ENCODE assay signal across 15 cellular contexts in the genomic region with DNA sequence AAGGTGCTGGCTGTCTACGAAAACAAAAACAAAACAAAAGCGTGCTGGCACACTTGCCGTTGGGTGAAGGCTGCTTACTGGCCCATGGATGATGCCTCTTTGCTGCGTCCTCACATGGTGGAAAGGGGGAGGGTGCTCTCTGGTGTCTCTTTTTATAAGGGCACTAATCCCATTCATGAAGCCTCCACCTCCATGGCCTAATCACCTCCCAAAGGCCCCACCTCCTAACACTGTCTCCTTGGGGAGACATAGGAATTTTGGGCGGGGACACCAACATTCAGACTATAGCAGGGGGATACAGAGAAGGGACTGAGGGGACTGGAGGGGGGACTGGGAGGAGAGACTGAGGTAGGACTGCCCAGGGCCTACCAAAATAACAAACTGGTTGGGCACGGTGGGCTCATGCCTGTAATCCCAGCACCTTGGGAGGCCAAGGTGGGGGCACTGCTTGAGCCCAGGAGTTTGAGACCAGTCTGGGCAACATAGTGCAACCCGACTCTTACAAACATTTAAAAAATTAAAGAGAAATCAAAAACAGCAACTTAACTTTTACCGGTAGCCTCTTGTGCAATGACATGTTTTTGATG. TPM values are rescaled to one million over a fixed set of nuclear protein-coding genes. Genes with fewer than 3 reads are reported as not detected.
DNase-seq lines count a peak whose midpoint lies in the region; ATAC-seq and TF ChIP-seq lines count a peak whose summit lies in the region.
"Had no signal": no experiment of that assay in that cellular context is flagged by ENCODE, and none has a peak within 500 bp of the region (broad histone marks: within the 10 kb centered on the region; RNA-seq: fewer than 3 reads in every experiment).

No MANE protein-coding gene starts in this region.

- no peaks in the 10 kb centered on the region for H3K36me3 Mint-ChIP-seq in chondrocyte (ENCODE audit: low read depth)
- H3K36me3 Mint-ChIP-seq: CD8-positive, alpha-beta T cell had no signal

- no peak overlapping the region for H3K27ac Mint-ChIP-seq in chondrocyte (ENCODE audit: unreplicated experiment)
- H3K27ac Mint-ChIP-seq: B cell; CD14-positive monocyte; CD8-positive, alpha-beta T cell had no signal

- no peak overlapping the region for H3K27ac ChIP-seq in BLaER1 treated with 17β-estradiol and CSF1 and Interleukin-3, amounts not matched to agents 10 nM and 100 nM
- no peak overlapping the region for H3K27ac ChIP-seq in ovary

- TF ChIP-seq CTCF in GM13976 (IDR thresholded peaks at IDR 0.05; ENCODE audit: borderline replicate concordance, control extremely low read depth, extremely low read depth, insufficient read depth, missing control alignments) (peak; percentile 5), chondrocyte (IDR thresholded peaks at IDR 0.05) (no peak), ovary (IDR thresholded peaks at IDR 0.05) (no peak)

- H3K27me3 ChIP-seq in BLaER1 treated with 17β-estradiol and CSF1 and Interleukin-3, amounts not matched to agents 10 nM and 100 nM, result no peaks in the 10 kb centered on the region
- no peaks in the 10 kb centered on the region for H3K27me3 ChIP-seq in ovary

- intact Hi-C loops in posterior vena cava (cut with DNase I), result no loop called here
- intact Hi-C loops in ovary (cut with DNase I), result no loop called here

- no peak for TF ChIP-seq POLR2A in ovary (IDR thresholded peaks at IDR 0.05)

- 81 to 85% (median 81%) methylated on average over 8 of the region's 8 CpGs for WGBS in ovary, 3 donors

- H3K9me3 ChIP-seq in BLaER1 treated with 17β-estradiol and CSF1 and Interleukin-3, amounts not matched to agents 10 nM and 100 nM (replicated peaks in 1 of 11), result no peaks in the 10 kb centered on the region
- H3K9me3 ChIP-seq in ovary, result no peaks in the 10 kb centered on the region

- ATAC-seq in GM19035 (IDR thresholded peaks at IDR 0.05; ENCODE audit: unreplicated experiment), result no peak
- ATAC-seq: CD8-positive, alpha-beta T cell; K562 had no signal

- H4K20me1 ChIP-seq in BLaER1 treated with 17β-estradiol and CSF1 and Interleukin-3, amounts not matched to agents 10 nM and 100 nM, result no peaks in the 10 kb centered on the region; a peak in 1 of 22 replicates

- in situ Hi-C loops in GM13976 (cut with MboI; ENCODE audit: low sequenced_read_pairs, unreplicated experiment), result no loop called here

- H3K36me3 ChIP-seq in BLaER1 treated with 17β-estradiol and CSF1 and Interleukin-3, amounts not matched to agents 10 nM and 100 nM, result peaks cover 0 to 3% (median 0%) of the 10 kb centered on the region in 11 experiments; a peak in 1 of 22 replicates
- H3K36me3 ChIP-seq in ovary, result no peaks in the 10 kb centered on the region

- H3K27me3 Mint-ChIP-seq in chondrocyte (ENCODE audit: low read depth), result no peaks in the 10 kb centered on the region
- H3K27me3 Mint-ChIP-seq: B cell had no signal

- TF ChIP-seq EP300 in ovary (IDR thresholded peaks at IDR 0.05), result no peak

- DNase-seq in GM13976 (ENCODE audit: low spot score) (no peak), chondrocyte (ENCODE audit: low spot score) (peak; percentile 21), posterior vena cava (ENCODE audit: low spot score) (peak; percentile 51), ovary (no peak), NCI-H2029 (lab: John Stamatoyannopoulos, UW) (no peak)
- no peak for DNase-seq in stimulated activated CD8-positive, alpha-beta memory T cell treated with anti-CD3 and anti-CD28 coated beads, Interleukin-4, amount 100 ng/mL, for 48 hours
- DNase-seq: CD8-positive, alpha-beta T cell; COR-L47; GOT3; HCEC 1CT had no signal

- H3K4me1 ChIP-seq in BLaER1 treated with 17β-estradiol and CSF1 and Interleukin-3, amounts not matched to agents 10 nM and 100 nM, result peaks cover 38 to 54% (median 48%) of the 10 kb centered on the region in 10 experiments
- no peaks in the 10 kb centered on the region for H3K4me1 ChIP-seq in ovary (ENCODE audit: insufficient read depth)

- no peak overlapping the region for H3K9ac ChIP-seq in BLaER1 treated with 17β-estradiol and CSF1 and Interleukin-3, amounts not matched to agents 10 nM and 100 nM

- H3K4me3 Mint-ChIP-seq in chondrocyte (ENCODE audit: unreplicated experiment), result no peak overlapping the region
- H3K4me3 Mint-ChIP-seq: B cell; CD14-positive monocyte; CD8-positive, alpha-beta T cell had no signal

- H3K4me1 Mint-ChIP-seq in chondrocyte (ENCODE audit: low read depth), result no peaks in the 10 kb centered on the region

- H3K9me3 Mint-ChIP-seq in chondrocyte (ENCODE audit: low read depth), result no peaks in the 10 kb centered on the region
- H3K9me3 Mint-ChIP-seq: CD8-positive, alpha-beta T cell had no signal

- peak overlapping the region in 8 of 11 experiments; percentile 1 to 66 (median 58); a peak in 15 of 22 replicates for H3K4me2 ChIP-seq in BLaER1 treated with 17β-estradiol and CSF1 and Interleukin-3, amounts not matched to agents 10 nM and 100 nM

- H3K4me3 ChIP-seq in BLaER1 treated with 17β-estradiol and CSF1 and Interleukin-3, amounts not matched to agents 10 nM and 100 nM, result no peak overlapping the region
- no peak overlapping the region for H3K4me3 ChIP-seq in ovary
- H3K4me3 ChIP-seq: K562 had no signal

RNA-seq across cellular contexts. Expression of gene PTMA, which starts 14.5 kb away (rescaled TPM):
- total RNA-seq in chondrocyte (391 to 435 TPM (median 409 TPM) in 3 replicates), posterior vena cava (100 to 1,000 TPM; 772 to 863 TPM), ovary (1,000 to 10,000 TPM in 2 of 7 donors, 100 to 1,000 TPM in 5; 755 to 1,301 (median 902) TPM)
- 1,000 to 10,000 TPM; 1,827 to 1,991 TPM for polyA plus RNA-seq in ovary

RNA-seq across cellular contexts. Expression of gene PDE6D, which starts 58.3 kb away (rescaled TPM):
- total RNA-seq in chondrocyte (17.5 to 24.0 TPM (median 21.9 TPM) in 3 replicates), posterior vena cava (10 to 100 TPM; 21.4 to 22.0 TPM), ovary (10 to 100 TPM; 13.7 to 22.9 (median 16.9) TPM)
- 10 to 100 TPM; 21.6 to 32.9 TPM for polyA plus RNA-seq in ovary

Comparison
In these comparisons a context has a peak if more than half of its experiments do, and no peak if none do; other contexts are left out.
1. DNase-seq: peak in chondrocyte (single experiment) and posterior vena cava (single experiment); none in GM13976 (single experiment), ovary (0 of 5), stimulated activated CD8-positive, alpha-beta memory T cell treated with anti-CD3 and anti-CD28 coated beads, Interleukin-4, amount 100 ng/mL, for 48 hours (single experiment) and NCI-H2029 (single experiment).